Comparison of ENCODE assay signal across 9 cellular contexts in the genomic region with DNA sequence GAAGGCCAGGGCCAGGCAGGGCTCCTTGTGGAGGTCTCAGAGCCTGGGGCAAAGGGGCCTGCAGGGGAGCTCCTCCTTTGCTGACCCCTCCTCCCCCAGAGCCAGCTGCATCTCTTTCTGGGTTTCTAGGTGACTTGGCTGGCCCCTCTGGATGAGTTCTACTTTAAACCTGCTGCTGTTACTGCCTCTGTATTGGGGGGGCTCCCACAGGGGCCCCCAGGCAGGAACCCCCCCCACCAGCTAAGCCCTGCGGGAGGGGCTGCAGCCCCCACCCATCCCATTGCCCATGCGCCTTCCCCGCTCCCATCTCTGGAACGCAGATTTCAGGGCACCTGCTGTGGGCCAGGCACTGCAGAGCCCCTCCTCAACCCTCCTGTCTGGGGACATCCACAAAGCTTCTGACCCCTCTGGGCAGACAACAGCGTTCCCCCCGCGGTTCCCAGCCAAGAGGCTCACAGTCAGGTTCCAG. TPM values are rescaled to one million over a fixed set of nuclear protein-coding genes. Genes with fewer than 3 reads are reported as not detected.
A peak's percentile ranks its signal among the peaks of the same experiment; 100 is the strongest.
DNase-seq lines count a peak whose midpoint lies in the region; ATAC-seq, FAIRE-seq and TF ChIP-seq lines count a peak whose summit lies in the region.
"Had no signal": no experiment of that assay in that cellular context is flagged by ENCODE, and none has a peak within 500 bp of the region (broad histone marks: within the 10 kb centered on the region; RNA-seq: fewer than 3 reads in every experiment).

No MANE protein-coding gene starts in this region.

- no peaks in the 10 kb centered on the region for H3K9me3 Mint-ChIP-seq in activated T-cell treated with anti-CD3 and anti-CD28 coated beads, Interleukin-2, amount 50 U/mL, for 24 hours
- H3K9me3 Mint-ChIP-seq in activated T-helper 1 cell treated with anti-CD3 and anti-CD28 coated beads, Interleukin-12 subunit alpha, Interleukin-12 subunit beta, Interleukin-2, Interleukin-4 antibody, amounts not matched to agents 30 ng/mL and 10 ng/mL and 1 ng/mL, durations not matched to agents 14 hours and 24 hours and 36 hours = no peaks in the 10 kb centered on the region

- dilution Hi-C loops in keratinocyte (cut with MboI; ENCODE audit: extremely low pct_ligation_motif_present, low sequenced_read_pairs) = no loop called here

- peak overlapping the region in 2 of 3 experiments; percentile 76 to 77 for H3K4me3 ChIP-seq in keratinocyte (ENCODE audit: control insufficient read depth in 2 of 3, extremely low read depth in 1 of 3, insufficient read depth in 2 of 3, low read depth in 1 of 3, low read length in 3 of 3)
- peak overlapping the region; percentile 85 for H3K4me3 ChIP-seq in suprapubic skin

- intact Hi-C loops in activated T-helper 1 cell treated with anti-CD3 and anti-CD28 coated beads, Interleukin-12 subunit alpha, Interleukin-12 subunit beta, Interleukin-2, Interleukin-4 antibody, amounts not matched to agents 30 ng/mL and 10 ng/mL and 1 ng/mL, durations not matched to agents 14 hours and 24 hours and 36 hours (cut with micrococcal nuclease) = loop anchor here (5.0 kb wide), 1 partner anchor 107 kb away; a partner anchor contains a TSS

- H3K9ac ChIP-seq in keratinocyte (ENCODE audit: control insufficient read depth, extremely low read depth, insufficient read depth, low read length) = peak overlapping the region; percentile 63

- H3K9me3 ChIP-seq in keratinocyte (ENCODE audit: control insufficient read depth, low read depth, low read length) = no peaks in the 10 kb centered on the region
- H3K9me3 ChIP-seq in suprapubic skin = no peaks in the 10 kb centered on the region

- H2AFZ ChIP-seq in keratinocyte (ENCODE audit: control insufficient read depth, low read length) = no peak overlapping the region

- TF ChIP-seq EP300 in suprapubic skin (IDR thresholded peaks at IDR 0.05) = no peak

- no peak for DNase-seq in activated T-cell treated with anti-CD3 and anti-CD28 coated beads, Interleukin-2, amount 50 U/mL, for 24 hours
- DNase-seq in activated T-cell treated with anti-CD3 and anti-CD28 coated beads, Interleukin-2, amount 50 U/mL, for 1 hour = no peak
- DNase-seq in activated T-helper 1 cell treated with anti-CD3 and anti-CD28 coated beads, Interleukin-12 subunit alpha, Interleukin-12 subunit beta, Interleukin-2, Interleukin-4 antibody, amounts not matched to agents 30 ng/mL and 10 ng/mL and 1 ng/mL, durations not matched to agents 14 hours and 24 hours and 36 hours (ENCODE audit: low spot score) = no peak
- DNase-seq in keratinocyte (ENCODE audit: low read depth, low spot score) (no peak), suprapubic skin (ENCODE audit: low spot score in 2 of 2) (no peak), NK-92 (lab: John Stamatoyannopoulos, UW; ENCODE audit: unreplicated experiment) (no peak), KBM-7 (no peak)
- DNase-seq: NCI-H1048 had no signal

- H3K4me1 ChIP-seq in keratinocyte (ENCODE audit: control insufficient read depth, extremely low read depth, insufficient read depth, low read length) = peaks cover 21% of the 10 kb centered on the region
- H3K4me1 ChIP-seq in suprapubic skin = peaks cover 51% of the 10 kb centered on the region

- no peak for TF ChIP-seq POLR2A in suprapubic skin (IDR thresholded peaks at IDR 0.05)

- H3K27ac ChIP-seq in keratinocyte (ENCODE audit: control insufficient read depth, insufficient read depth, low read length) (no peak overlapping the region), suprapubic skin (no peak overlapping the region)

- no peaks in the 10 kb centered on the region for H3K9me1 ChIP-seq in keratinocyte (ENCODE audit: control insufficient read depth, extremely low read depth, insufficient read depth, low read length)

- peaks cover 9 to 18% of the 10 kb centered on the region in 2 experiments for H3K36me3 ChIP-seq in keratinocyte (ENCODE audit: control insufficient read depth in 2 of 2, extremely low read depth in 1 of 2, insufficient read depth in 2 of 2, low read length in 2 of 2)
- H3K36me3 ChIP-seq in suprapubic skin = peaks cover 12% of the 10 kb centered on the region

- H3K36me3 Mint-ChIP-seq in activated T-cell treated with anti-CD3 and anti-CD28 coated beads, Interleukin-2, amount 50 U/mL, for 24 hours (ENCODE audit: low read depth) = peaks cover 13% of the 10 kb centered on the region
- no peaks in the 10 kb centered on the region for H3K36me3 Mint-ChIP-seq in activated T-helper 1 cell treated with anti-CD3 and anti-CD28 coated beads, Interleukin-12 subunit alpha, Interleukin-12 subunit beta, Interleukin-2, Interleukin-4 antibody, amounts not matched to agents 30 ng/mL and 10 ng/mL and 1 ng/mL, durations not matched to agents 14 hours and 24 hours and 36 hours (ENCODE audit: low read depth)

- H3K27me3 ChIP-seq in keratinocyte (ENCODE audit: control insufficient read depth, extremely low read depth, insufficient read depth, low read length) (no peaks in the 10 kb centered on the region), suprapubic skin (no peaks in the 10 kb centered on the region)

- H3K4me3 Mint-ChIP-seq in activated T-cell treated with anti-CD3 and anti-CD28 coated beads, Interleukin-2, amount 50 U/mL, for 24 hours = peak overlapping the region; percentile 80
- peak overlapping the region; percentile 81 for H3K4me3 Mint-ChIP-seq in activated T-helper 1 cell treated with anti-CD3 and anti-CD28 coated beads, Interleukin-12 subunit alpha, Interleukin-12 subunit beta, Interleukin-2, Interleukin-4 antibody, amounts not matched to agents 30 ng/mL and 10 ng/mL and 1 ng/mL, durations not matched to agents 14 hours and 24 hours and 36 hours

- no peaks in the 10 kb centered on the region for H3K27me3 Mint-ChIP-seq in activated T-cell treated with anti-CD3 and anti-CD28 coated beads, Interleukin-2, amount 50 U/mL, for 24 hours
- H3K27me3 Mint-ChIP-seq in activated T-helper 1 cell treated with anti-CD3 and anti-CD28 coated beads, Interleukin-12 subunit alpha, Interleukin-12 subunit beta, Interleukin-2, Interleukin-4 antibody, amounts not matched to agents 30 ng/mL and 10 ng/mL and 1 ng/mL, durations not matched to agents 14 hours and 24 hours and 36 hours (ENCODE audit: insufficient read depth) = peaks cover 1% of the 10 kb centered on the region

- no peak for FAIRE-seq in keratinocyte (lab: Jason Lieb, UNC)

- peak overlapping the region; percentile 85 for H3K4me2 ChIP-seq in keratinocyte (ENCODE audit: control insufficient read depth, extremely low read depth, insufficient read depth, low read depth, low read length)

- ATAC-seq in HG03095 (IDR thresholded peaks at IDR 0.05; ENCODE audit: unreplicated experiment) = no peak

- no peak overlapping the region for H3K27ac Mint-ChIP-seq in activated T-cell treated with anti-CD3 and anti-CD28 coated beads, Interleukin-2, amount 50 U/mL, for 24 hours
- no peak overlapping the region for H3K27ac Mint-ChIP-seq in activated T-helper 1 cell treated with anti-CD3 and anti-CD28 coated beads, Interleukin-12 subunit alpha, Interleukin-12 subunit beta, Interleukin-2, Interleukin-4 antibody, amounts not matched to agents 30 ng/mL and 10 ng/mL and 1 ng/mL, durations not matched to agents 14 hours and 24 hours and 36 hours

- 75% methylated on average over 4 of the region's 7 CpGs for WGBS in suprapubic skin

- peaks cover 43% of the 10 kb centered on the region for H3K79me2 ChIP-seq in keratinocyte (ENCODE audit: control insufficient read depth, insufficient read depth, low read length)

- TF ChIP-seq CTCF in keratinocyte (optimal IDR thresholded peaks at IDR 0.05 in 1 of 3, IDR thresholded peaks at IDR 0.05 in 1 of 3, conservative IDR thresholded peaks at IDR 0.05 in 1 of 3; ENCODE audit: extremely low read depth in 1 of 3, insufficient read depth in 2 of 3, low read length in 3 of 3) = no peak
- no peak for TF ChIP-seq CTCF in suprapubic skin (IDR thresholded peaks at IDR 0.05)

- peaks cover 8% of the 10 kb centered on the region for H4K20me1 ChIP-seq in keratinocyte (ENCODE audit: control insufficient read depth, extremely low read depth, insufficient read depth, low read length)

- H3K4me1 Mint-ChIP-seq in activated T-cell treated with anti-CD3 and anti-CD28 coated beads, Interleukin-2, amount 50 U/mL, for 24 hours (ENCODE audit: low read depth) = peaks cover 24% of the 10 kb centered on the region
- H3K4me1 Mint-ChIP-seq in activated T-helper 1 cell treated with anti-CD3 and anti-CD28 coated beads, Interleukin-12 subunit alpha, Interleukin-12 subunit beta, Interleukin-2, Interleukin-4 antibody, amounts not matched to agents 30 ng/mL and 10 ng/mL and 1 ng/mL, durations not matched to agents 14 hours and 24 hours and 36 hours (ENCODE audit: low read depth) = peaks cover 12% of the 10 kb centered on the region

- in situ Hi-C loops in KBM-7 (cut with MboI; ENCODE audit: low pct_unique_long_range_greater_than_20kb, low sequenced_read_pairs) = no loop called here

RNA-seq across cellular contexts. Expression of a gene that starts 0.9 kb away (rescaled TPM):
- total RNA-seq in activated T-helper 1 cell treated with anti-CD3 and anti-CD28 coated beads, Interleukin-12 subunit alpha, Interleukin-12 subunit beta, Interleukin-2, Interleukin-4 antibody, amounts not matched to agents 30 ng/mL and 10 ng/mL and 1 ng/mL, durations not matched to agents 14 hours and 24 hours and 36 hours = 13.4 and 14.2 TPM in 2 replicates
- 32.5 to 46.9 TPM (median 42.0 TPM) in 3 replicates for polyA plus RNA-seq in keratinocyte
- polyA plus RNA-seq in keratinocyte (2011; ENCODE audit: low read depth) = 22.4 TPM
- 24.4 and 45.9 TPM in 2 replicates for polyA plus RNA-seq in keratinocyte (2011; cell fraction: cytosol; rRNA removed)
- 80.0 and 97.8 TPM in 2 replicates for polyA plus RNA-seq in keratinocyte (2011; cell fraction: nucleus; rRNA removed)
- 23.8 and 55.9 TPM in 2 replicates for polyA plus RNA-seq in keratinocyte (2012; ENCODE audit: low replicate concordance)
- polyA minus RNA-seq in keratinocyte = 59.1 to 134 TPM (median 63.1 TPM) in 3 replicates
- polyA minus RNA-seq in keratinocyte (2011; cell fraction: cytosol; rRNA and poly(A)+ RNA removed) = 84.8 TPM
- polyA minus RNA-seq in keratinocyte (2011; cell fraction: nucleus; rRNA and poly(A)+ RNA removed) = 55.3 and 67.1 TPM in 2 replicates
- 10 to 100 TPM; 33.3 to 46.9 (median 36.3) TPM for total RNA-seq in suprapubic skin

RNA-seq across cellular contexts. Expression of a gene that starts 3.7 kb away (rescaled TPM):
- total RNA-seq in activated T-helper 1 cell treated with anti-CD3 and anti-CD28 coated beads, Interleukin-12 subunit alpha, Interleukin-12 subunit beta, Interleukin-2, Interleukin-4 antibody, amounts not matched to agents 30 ng/mL and 10 ng/mL and 1 ng/mL, durations not matched to agents 14 hours and 24 hours and 36 hours = 238 and 248 TPM in 2 replicates
- 182 to 254 TPM (median 208 TPM) in 3 replicates for polyA plus RNA-seq in keratinocyte
- polyA plus RNA-seq in keratinocyte (2011; ENCODE audit: low read depth) = 228 TPM
- 136 and 242 TPM in 2 replicates for polyA plus RNA-seq in keratinocyte (2011; cell fraction: cytosol; rRNA removed)
- polyA plus RNA-seq in keratinocyte (2011; cell fraction: nucleus; rRNA removed) = 88.4 and 97.8 TPM in 2 replicates
- 206 and 370 TPM in 2 replicates for polyA plus RNA-seq in keratinocyte (2012; ENCODE audit: low replicate concordance)
- 67.7 to 176 TPM (median 81.0 TPM) in 3 replicates for polyA minus RNA-seq in keratinocyte
- polyA minus RNA-seq in keratinocyte (2011; cell fraction: cytosol; rRNA and poly(A)+ RNA removed) = 142 TPM
- polyA minus RNA-seq in keratinocyte (2011; cell fraction: nucleus; rRNA and poly(A)+ RNA removed) = 24.2 and 30.3 TPM in 2 replicates
- total RNA-seq in suprapubic skin = 100 to 1,000 TPM; 127 to 220 (median 158) TPM

RNA-seq across cellular contexts. Expression of a gene that starts 9.5 kb away (rescaled TPM):
- 32.6 and 34.3 TPM in 2 replicates for total RNA-seq in activated T-helper 1 cell treated with anti-CD3 and anti-CD28 coated beads, Interleukin-12 subunit alpha, Interleukin-12 subunit beta, Interleukin-2, Interleukin-4 antibody, amounts not matched to agents 30 ng/mL and 10 ng/mL and 1 ng/mL, durations not matched to agents 14 hours and 24 hours and 36 hours
- 40.3 to 57.7 TPM (median 51.9 TPM) in 3 replicates for polyA plus RNA-seq in keratinocyte
- polyA plus RNA-seq in keratinocyte (2011; ENCODE audit: low read depth) = 13.5 TPM
- 25.4 and 60.1 TPM in 2 replicates for polyA plus RNA-seq in keratinocyte (2011; cell fraction: cytosol; rRNA removed)
- 36.5 and 39.2 TPM in 2 replicates for polyA plus RNA-seq in keratinocyte (2011; cell fraction: nucleus; rRNA removed)
- polyA plus RNA-seq in keratinocyte (2012; ENCODE audit: low replicate concordance) = 59.4 and 124 TPM in 2 replicates
- 19.1 to 44.3 TPM (median 19.4 TPM) in 3 replicates for polyA minus RNA-seq in keratinocyte
- 48.7 TPM for polyA minus RNA-seq in keratinocyte (2011; cell fraction: cytosol; rRNA and poly(A)+ RNA removed)
- 10.8 and 13.9 TPM in 2 replicates for polyA minus RNA-seq in keratinocyte (2011; cell fraction: nucleus; rRNA and poly(A)+ RNA removed)
- 10 to 100 TPM; 43.9 to 64.7 (median 53.4) TPM for total RNA-seq in suprapubic skin

RNA-seq across cellular contexts. Expression of a gene that starts 16.1 kb away (rescaled TPM):
- 55.5 and 60.2 TPM in 2 replicates for total RNA-seq in activated T-helper 1 cell treated with anti-CD3 and anti-CD28 coated beads, Interleukin-12 subunit alpha, Interleukin-12 subunit beta, Interleukin-2, Interleukin-4 antibody, amounts not matched to agents 30 ng/mL and 10 ng/mL and 1 ng/mL, durations not matched to agents 14 hours and 24 hours and 36 hours
- polyA plus RNA-seq in keratinocyte = 9.7 to 23.3 TPM (median 10.0 TPM) in 3 replicates
- polyA plus RNA-seq in keratinocyte (2011; ENCODE audit: low read depth) = 9.0 TPM
- 11.0 and 16.3 TPM in 2 replicates for polyA plus RNA-seq in keratinocyte (2011; cell fraction: cytosol; rRNA removed)
- polyA plus RNA-seq in keratinocyte (2011; cell fraction: nucleus; rRNA removed) = 10.7 and 13.0 TPM in 2 replicates
- 49.0 and 59.7 TPM in 2 replicates for polyA plus RNA-seq in keratinocyte (2012; ENCODE audit: low replicate concordance)
- polyA minus RNA-seq in keratinocyte = 5.9 to 9.7 TPM (median 7.4 TPM) in 3 replicates
- polyA minus RNA-seq in keratinocyte (2011; cell fraction: cytosol; rRNA and poly(A)+ RNA removed) = 14.0 TPM
- 2.7 and 3.0 TPM in 2 replicates for polyA minus RNA-seq in keratinocyte (2011; cell fraction: nucleus; rRNA and poly(A)+ RNA removed)
- total RNA-seq in suprapubic skin = 10 to 100 TPM; 56.1 to 75.0 (median 65.5) TPM

RNA-seq across cellular contexts. Expression of a gene that starts 20.1 kb away (rescaled TPM):
- total RNA-seq in activated T-helper 1 cell treated with anti-CD3 and anti-CD28 coated beads, Interleukin-12 subunit alpha, Interleukin-12 subunit beta, Interleukin-2, Interleukin-4 antibody, amounts not matched to agents 30 ng/mL and 10 ng/mL and 1 ng/mL, durations not matched to agents 14 hours and 24 hours and 36 hours = 18.4 and 19.8 TPM in 2 replicates
- polyA plus RNA-seq in keratinocyte = 10.1 to 24.7 TPM (median 12.2 TPM) in 3 replicates
- 9.3 TPM for polyA plus RNA-seq in keratinocyte (2011; ENCODE audit: low read depth)
- 9.2 and 17.4 TPM in 2 replicates for polyA plus RNA-seq in keratinocyte (2011; cell fraction: cytosol; rRNA removed)
- 18.2 and 23.5 TPM in 2 replicates for polyA plus RNA-seq in keratinocyte (2011; cell fraction: nucleus; rRNA removed)
- 14.5 and 34.1 TPM in 2 replicates for polyA plus RNA-seq in keratinocyte (2012; ENCODE audit: low replicate concordance)
- polyA minus RNA-seq in keratinocyte = 8.9 to 21.3 TPM (median 12.1 TPM) in 3 replicates
- 17.5 TPM for polyA minus RNA-seq in keratinocyte (2011; cell fraction: cytosol; rRNA and poly(A)+ RNA removed)
- 3.3 and 6.4 TPM in 2 replicates for polyA minus RNA-seq in keratinocyte (2011; cell fraction: nucleus; rRNA and poly(A)+ RNA removed)
- 10 to 100 TPM; 26.9 to 55.1 (median 37.3) TPM for total RNA-seq in suprapubic skin
